18 cellular contexts compared by ENCODE assay signal in the genomic region with DNA sequence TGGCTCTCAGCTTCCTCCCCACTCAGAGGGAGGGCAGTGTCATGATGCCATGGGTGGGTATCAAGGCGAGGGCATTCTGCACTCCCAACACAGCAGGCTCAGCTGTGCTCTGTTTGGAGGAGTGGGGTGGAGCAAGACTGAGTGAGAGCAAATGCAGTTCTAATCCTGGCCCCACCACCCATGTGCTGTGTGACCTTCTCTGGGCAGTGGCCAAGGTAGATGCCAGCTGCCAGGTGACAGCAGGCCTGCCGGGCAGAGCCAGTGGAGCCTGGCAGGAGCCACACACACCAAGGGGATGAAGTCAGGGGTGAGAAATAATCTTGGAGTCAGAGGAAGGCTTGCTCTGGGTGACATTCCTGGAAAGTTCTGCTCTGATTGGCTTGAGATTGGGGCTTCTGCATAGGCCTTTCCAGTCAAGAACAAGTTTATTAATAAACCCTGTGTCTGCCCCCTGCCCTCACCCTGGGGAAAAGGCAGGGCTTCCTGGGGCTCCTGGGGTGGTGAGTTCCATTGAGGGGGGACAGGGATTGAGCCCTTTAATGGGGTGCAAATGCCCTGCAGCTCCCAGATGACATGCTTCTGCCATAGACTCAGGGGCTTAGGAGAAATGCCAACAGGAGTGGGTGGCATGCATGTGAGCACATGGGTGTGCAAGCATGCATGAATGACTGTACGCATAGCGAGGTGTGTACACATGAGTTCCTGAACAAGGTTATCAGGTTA.
DNase-seq lines count a peak whose midpoint lies in the region; ATAC-seq, FAIRE-seq and TF ChIP-seq lines count a peak whose summit lies in the region.
"Had no signal": no experiment of that assay in that cellular context is flagged by ENCODE, and none has a peak within 500 bp of the region (broad histone marks: within the 10 kb centered on the region; RNA-seq: fewer than 3 reads in every experiment).

No MANE protein-coding gene starts in this region.

- H3K4me3 Mint-ChIP-seq in naive thymus-derived CD4-positive, alpha-beta T cell, result no peak overlapping the region
- H3K4me3 Mint-ChIP-seq: activated CD8-positive, alpha-beta T cell treated with anti-CD3 and anti-CD28 coated beads for 36 hours; activated naive CD8-positive, alpha-beta T cell treated with anti-CD3 and anti-CD28 coated beads, Interleukin-2, amount 50 U/mL, for 24 hours; activated T-cell treated with anti-CD3 and anti-CD28 coated beads, Interleukin-2, amount 50 U/mL, for 72 hours had no signal

- no peaks in the 10 kb centered on the region for H3K4me1 Mint-ChIP-seq in naive thymus-derived CD4-positive, alpha-beta T cell

- POLR2A ChIA-PET in naive thymus-derived CD4-positive, alpha-beta T cell (lab: Charles Lee), result no interaction called here

- no peaks in the 10 kb centered on the region for H3K27me3 ChIP-seq in pancreas
- H3K27me3 ChIP-seq in naive thymus-derived CD4-positive, alpha-beta T cell (ENCODE audit: control insufficient read depth in 2 of 2, insufficient read depth in 2 of 2, low read length in 2 of 2), result no peaks in the 10 kb centered on the region
- H3K27me3 ChIP-seq: cardiac muscle cell, esophagus squamous epithelium, Peyer's patch had no signal

- H3K4me1 ChIP-seq in pancreas, result peaks cover 15 to 32% (median 23%) of the 10 kb centered on the region in 3 donors
- no peaks in the 10 kb centered on the region for H3K4me1 ChIP-seq in naive thymus-derived CD4-positive, alpha-beta T cell (ENCODE audit: control insufficient read depth in 2 of 2, insufficient read depth in 2 of 2, low read length in 2 of 2)

- no peak for FAIRE-seq in pancreas (lab: Jason Lieb, UNC)

- H3K27me3 Mint-ChIP-seq in naive thymus-derived CD4-positive, alpha-beta T cell, result peaks cover 0 to 3% (median 0%) of the 10 kb centered on the region in 5 donors
- H3K27me3 Mint-ChIP-seq: activated CD8-positive, alpha-beta T cell treated with anti-CD3 and anti-CD28 coated beads for 36 hours had no signal

- H3K36me3 ChIP-seq in pancreas, result no peaks in the 10 kb centered on the region
- no peaks in the 10 kb centered on the region for H3K36me3 ChIP-seq in naive thymus-derived CD4-positive, alpha-beta T cell (ENCODE audit: control insufficient read depth in 2 of 3, insufficient read depth in 3 of 3, low read length in 3 of 3)
- H3K36me3 ChIP-seq: cardiac muscle cell, esophagus squamous epithelium, Peyer's patch, WERI-Rb-1 had no signal

- H3K9me3 ChIP-seq in pancreas, result no peaks in the 10 kb centered on the region
- H3K9me3 ChIP-seq in naive thymus-derived CD4-positive, alpha-beta T cell (ENCODE audit: control insufficient read depth in 2 of 3, low read length in 3 of 3), result no peaks in the 10 kb centered on the region
- H3K9me3 ChIP-seq: esophagus squamous epithelium, Peyer's patch had no signal

- ATAC-seq in left cardiac atrium, result peak; percentile 53 to 74
- peak; percentile 81 to 91 (median 86) for ATAC-seq in pancreas
- ATAC-seq in GM18868 (IDR thresholded peaks at IDR 0.05; ENCODE audit: unreplicated experiment), result no peak
- ATAC-seq in naive thymus-derived CD4-positive, alpha-beta T cell, result no peak

- no peak overlapping the region for H3K27ac Mint-ChIP-seq in naive thymus-derived CD4-positive, alpha-beta T cell
- H3K27ac Mint-ChIP-seq: activated CD8-positive, alpha-beta T cell treated with anti-CD3 and anti-CD28 coated beads for 36 hours; activated naive CD8-positive, alpha-beta T cell treated with anti-CD3 and anti-CD28 coated beads, Interleukin-2, amount 50 U/mL, for 24 hours; activated T-cell treated with anti-CD3 and anti-CD28 coated beads, Interleukin-2, amount 50 U/mL, for 72 hours had no signal

- TF ChIP-seq CTCF in pancreas (IDR thresholded peaks at IDR 0.05), result no peak

- WGBS in pancreas, 2 donors, result 22 to 37% methylated on average over 4 of the region's 4 CpGs

- H3K4me3 ChIP-seq in pancreas, result no peak overlapping the region
- no peak overlapping the region for H3K4me3 ChIP-seq in naive thymus-derived CD4-positive, alpha-beta T cell (ENCODE audit: low read length)
- H3K4me3 ChIP-seq: cardiac muscle cell, esophagus squamous epithelium, Peyer's patch had no signal

- CTCF ChIA-PET in naive thymus-derived CD4-positive, alpha-beta T cell (lab: Charles Lee), result interaction anchor here (0.9 kb wide), 1 partner anchor 10 kb away, joined by 3 read pairs; no protein-coding TSS in a partner anchor

- intact Hi-C loops in left cardiac atrium (cut with DNase I) (no loop called here), pancreas (cut with DNase I) (no loop called here)
- intact Hi-C loops in naive thymus-derived CD4-positive, alpha-beta T cell (cut with micrococcal nuclease), result no loop called here

- H3K36me3 Mint-ChIP-seq in naive thymus-derived CD4-positive, alpha-beta T cell, result no peaks in the 10 kb centered on the region

- DNase-seq in Caki2 (ENCODE audit: low read depth) (peak; percentile 46), NCI-H446 treated with DMSO at 0.1 percent for 48 hours (lab: John Stamatoyannopoulos, UW) (peak; percentile 41), left cardiac atrium (peak; percentile 60), pancreas (peak; percentile 70 to 90 (median 84)), MV-4-11 (lab: John Stamatoyannopoulos, UW) (no peak), NCI-H1092 (lab: John Stamatoyannopoulos, UW) (no peak)
- no peak for DNase-seq in naive thymus-derived CD4-positive, alpha-beta T cell
- DNase-seq: activated naive CD8-positive, alpha-beta T cell treated with anti-CD3 and anti-CD28 coated beads, Interleukin-2, amount 50 U/mL, for 24 hours; activated T-cell treated with anti-CD3 and anti-CD28 coated beads, Interleukin-2, amount 50 U/mL, for 72 hours; esophagus squamous epithelium; GDM1; NCI-H774; stimulated activated CD4-positive, alpha-beta T cell treated with anti-CD3 and anti-CD28 coated beads, Interleukin-2, amount 100 ng/mL, for 48 hours; WERI-Rb-1 had no signal

- in situ Hi-C loops in Caki2 (cut with HindIII; ENCODE audit: low pct_unique_long_range_greater_than_20kb, low sequenced_read_pairs), result loop anchor here (10.0 kb wide), 1 partner anchor 98 kb away; no protein-coding TSS in a partner anchor

- peak overlapping the region; percentile 28 to 67 (median 43) for H3K27ac ChIP-seq in pancreas
- H3K27ac ChIP-seq in naive thymus-derived CD4-positive, alpha-beta T cell (ENCODE audit: low read depth, low read length), result no peak overlapping the region
- H3K27ac ChIP-seq: cardiac muscle cell, esophagus squamous epithelium, Peyer's patch, WERI-Rb-1 had no signal

- no peaks in the 10 kb centered on the region for H3K9me3 Mint-ChIP-seq in naive thymus-derived CD4-positive, alpha-beta T cell
- H3K9me3 Mint-ChIP-seq: activated CD8-positive, alpha-beta T cell treated with anti-CD3 and anti-CD28 coated beads for 36 hours; activated naive CD8-positive, alpha-beta T cell treated with anti-CD3 and anti-CD28 coated beads, Interleukin-2, amount 50 U/mL, for 24 hours; activated T-cell treated with anti-CD3 and anti-CD28 coated beads, Interleukin-2, amount 50 U/mL, for 72 hours had no signal

Comparison
In these comparisons a context has a peak if more than half of its experiments do, and no peak if none do; other contexts are left out.
1. DNase-seq: peak in Caki2 (single experiment), NCI-H446 treated with DMSO at 0.1 percent for 48 hours (single experiment), left cardiac atrium (single experiment) and pancreas (6 of 6); none in MV-4-11 (single experiment), NCI-H1092 (single experiment) and naive thymus-derived CD4-positive, alpha-beta T cell (0 of 9).
2. ATAC-seq: peak in left cardiac atrium (2 of 2) and pancreas (4 of 4); none in GM18868 (single experiment) and naive thymus-derived CD4-positive, alpha-beta T cell (single experiment).